In genomic region chr11:114344494-114344893, GRCh38 we compare ENCODE assay signal across 28 cellular contexts. TPM values are rescaled to one million over a fixed set of nuclear protein-coding genes. Genes with fewer than 3 reads are reported as not detected.
"Had no signal": no experiment of that assay in that cellular context is flagged by ENCODE, and none has a peak within 500 bp of the region (broad histone marks: within the 10 kb centered on the region; RNA-seq: fewer than 3 reads in every experiment).

No MANE protein-coding gene starts in this region.

- ATAC-seq: stimulated activated effector memory CD8-positive, alpha-beta T cell treated with anti-CD3 and anti-CD28 coated beads, Interleukin-12 subunit alpha, Interleukin-12 subunit beta, amount 100 ng/mL, for 72 hours; stimulated activated memory B cell treated with anti-CD40 and anti-IgM and Interleukin-4, amounts not matched to agents 10 μg/mL and 1 μg/mL and 100 μg/mL, for 72 hours; stimulated activated naive B cell treated with anti-CD40 and anti-IgM and Interleukin-4, amounts not matched to agents 10 μg/mL and 1 μg/mL and 100 μg/mL, for 72 hours; stimulated activated naive CD8-positive, alpha-beta T cell treated with anti-CD3 and anti-CD28 coated beads, Interleukin-15, amount 100 ng/mL, for 72 hours; stimulated activated naive CD8-positive, alpha-beta T cell treated with anti-CD3 and anti-CD28 coated beads, Interleukin-15, Interleukin-2, amounts not matched to agents 100 U/mL and 50 U/mL, for 24 hours; upper lobe of right lung had no signal

- H3K4me1 ChIP-seq: testis, uterus had no signal

- H3K27me3 ChIP-seq: stomach, suprapubic skin, testis, thyroid gland, tibial artery, tibial nerve, transverse colon, upper lobe of left lung, upper lobe of right lung, uterus, vagina had no signal

- DNase-seq: stimulated activated CD4-positive, alpha-beta T cell treated with anti-CD3 and anti-CD28 coated beads, Interleukin-2, amount 100 ng/mL, for 48 hours; stimulated activated CD4-positive, alpha-beta T cell treated with anti-CD3 and anti-CD28 coated beads, Interleukin-4, amount 100 ng/mL, for 1 hour; stimulated activated CD4-positive, alpha-beta T cell treated with anti-CD3 and anti-CD28 coated beads, Interleukin-4, amount 100 ng/mL, for 24 hours; stimulated activated CD4-positive, alpha-beta T cell treated with anti-CD3 and anti-CD28 coated beads, Interleukin-4, amount 100 ng/mL, for 4 hours; stimulated activated CD8-positive, alpha-beta memory T cell treated with anti-CD3 and anti-CD28 coated beads, Interleukin-4, amount 100 ng/mL, for 48 hours; stimulated activated naive B cell treated with anti-CD40 and anti-IgM and Interleukin-4, amounts not matched to agents 10 μg/mL and 1 μg/mL and 100 μg/mL, for 72 hours; stimulated activated naive CD4-positive, alpha-beta T cell; stimulated activated naive CD4-positive, alpha-beta T cell treated with Interleukin-2 at 50 U/mL for 16 hours; stimulated activated naive CD8-positive, alpha-beta T cell treated with anti-CD3 and anti-CD28 coated beads, Interleukin-15, amount 100 ng/mL, for 72 hours; stimulated activated naive CD8-positive, alpha-beta T cell treated with anti-CD3 and anti-CD28 coated beads, Interleukin-15, Interleukin-2, amounts not matched to agents 100 U/mL and 50 U/mL, for 24 hours; stomach; substantia nigra; testis; thyroid gland; tibial artery; transverse colon; trophoblast cell; upper lobe of left lung; upper lobe of right lung; uterus had no signal

- FAIRE-seq: urothelium cell line had no signal

- H3K4me3 ChIP-seq: stomach, suprapubic skin, testis, thoracic aorta, thyroid gland, tibial artery, tibial nerve, transverse colon, upper lobe of left lung, upper lobe of right lung, uterus, vagina had no signal

- H3K27ac ChIP-seq: stomach, suprapubic skin, testis, thoracic aorta, thyroid gland, tibial artery, tibial nerve, transverse colon, upper lobe of left lung, upper lobe of right lung, uterus, vagina had no signal

- H3K36me3 ChIP-seq: stomach, suprapubic skin, thoracic aorta, thyroid gland, tibial artery, tibial nerve, transverse colon, upper lobe of left lung, upper lobe of right lung, uterus, vagina had no signal

- H3K9me3 ChIP-seq: stomach, suprapubic skin, testis, thoracic aorta, thyroid gland, tibial artery, tibial nerve, transverse colon, upper lobe of left lung, upper lobe of right lung, uterus, vagina had no signal

RNA-seq across cellular contexts. Expression of gene NNMT, which starts 48.3 kb away (rescaled TPM):
- total RNA-seq: temporal lobe had no signal
